ENCODE assay signal across 33 cellular contexts in genomic region chr10:122513053-122513452, GRCh38. TPM values are rescaled to one million over a fixed set of nuclear protein-coding genes. Genes with fewer than 3 reads are reported as not detected.
"Had no signal": no experiment of that assay in that cellular context is flagged by ENCODE, and none has a peak within 500 bp of the region (broad histone marks: within the 10 kb centered on the region; RNA-seq: fewer than 3 reads in every experiment).

No MANE protein-coding gene starts in this region.

- H3K27me3 ChIP-seq: adrenal gland, body of pancreas, esophagus muscularis mucosa, foreskin keratinocyte, gastrocnemius medialis, heart left ventricle had no signal

- H3K36me3 Mint-ChIP-seq: activated naive CD4-positive, alpha-beta T cell treated with anti-CD3 and anti-CD28 coated beads, Interleukin-2, amount 50 U/mL, for 24 hours; activated naive CD8-positive, alpha-beta T cell treated with anti-CD3 and anti-CD28 coated beads for 36 hours had no signal

- ATAC-seq: activated CD4-positive, CD25-positive, alpha-beta regulatory T cell treated with anti-CD3 and anti-CD28 coated beads, Interleukin-2, amount 50 U/mL, for 24 hours; activated naive CD8-positive, alpha-beta T cell treated with anti-CD3 and anti-CD28 coated beads, Interleukin-2, amount 50 U/mL, for 24 hours; activated T-cell treated with anti-CD3 and anti-CD28 coated beads, Interleukin-2, amount 50 U/mL, for 72 hours; body of pancreas; effector memory CD8-positive, alpha-beta T cell; foreskin keratinocyte; gastrocnemius medialis; heart left ventricle had no signal

- DNase-seq: activated B cell treated with CpG ODN at 0.5 μM for 24 hours; activated CD4-positive, alpha-beta T cell treated with anti-CD3 and anti-CD28 coated beads for 48 hours; activated CD4-positive, alpha-beta T cell treated with anti-CD3 and anti-CD28 coated beads, Interleukin-2, amount 50 U/mL, for 1 hour; activated CD4-positive, alpha-beta T cell treated with anti-CD3 and anti-CD28 coated beads, Interleukin-2, amount 50 U/mL, for 48 hours; activated CD8-positive, alpha-beta memory T cell treated with anti-CD3 and anti-CD28 coated beads, Interleukin-2, amount 50 U/mL, for 48 hours; activated effector memory CD4-positive, alpha-beta T cell treated with Interleukin-2 at 50 U/mL for 16 hours; activated naive CD4-positive, alpha-beta T cell treated with anti-CD3 and anti-CD28 coated beads for 36 hours; activated naive CD8-positive, alpha-beta T cell treated with anti-CD3 and anti-CD28 coated beads for 36 hours; activated naive CD8-positive, alpha-beta T cell treated with anti-CD3 and anti-CD28 coated beads, Interleukin-2, amount 50 U/mL, for 24 hours; activated T-cell treated with anti-CD3 and anti-CD28 coated beads for 4 hours; activated T-cell treated with anti-CD3 and anti-CD28 coated beads, Interleukin-2, amount 50 U/mL, for 24 hours; activated T-cell treated with anti-CD3 and anti-CD28 coated beads, Interleukin-2, amount 50 U/mL, for 72 hours; adrenal gland; amygdala; aorta; body of pancreas; caudate nucleus; cortex of kidney; dermis blood vessel endothelial cell; effector CD4-positive, alpha-beta T cell; effector memory CD8-positive, alpha-beta T cell; erythroblast; foreskin keratinocyte; gastrocnemius medialis; glutamatergic neuron; heart left ventricle; hypothalamus; T1000; WERI-Rb-1 had no signal

- H3K36me3 ChIP-seq: WERI-Rb-1 had no signal

- H3K27ac ChIP-seq: adrenal gland, body of pancreas, esophagus muscularis mucosa, foreskin keratinocyte, gastrocnemius medialis, heart left ventricle, WERI-Rb-1 had no signal

- H3K27me3 Mint-ChIP-seq: activated B cell treated with CpG ODN at 0.5 μM for 24 hours; activated naive CD4-positive, alpha-beta T cell treated with anti-CD3 and anti-CD28 coated beads, Interleukin-2, amount 50 U/mL, for 24 hours; activated T-cell treated with anti-CD3 and anti-CD28 coated beads, Interleukin-2, amount 50 U/mL, for 24 hours had no signal

- H3K27ac Mint-ChIP-seq: activated B cell treated with CpG ODN at 0.5 μM for 24 hours; activated naive CD4-positive, alpha-beta T cell treated with anti-CD3 and anti-CD28 coated beads for 36 hours; activated naive CD4-positive, alpha-beta T cell treated with anti-CD3 and anti-CD28 coated beads, Interleukin-2, amount 50 U/mL, for 24 hours; activated naive CD8-positive, alpha-beta T cell treated with anti-CD3 and anti-CD28 coated beads for 36 hours; activated naive CD8-positive, alpha-beta T cell treated with anti-CD3 and anti-CD28 coated beads, Interleukin-2, amount 50 U/mL, for 24 hours; activated T-cell treated with anti-CD3 and anti-CD28 coated beads, Interleukin-2, amount 50 U/mL, for 24 hours; activated T-cell treated with anti-CD3 and anti-CD28 coated beads, Interleukin-2, amount 50 U/mL, for 72 hours; effector memory CD8-positive, alpha-beta T cell; T-helper 2 cell treated with Interferon-gamma antibody and Interleukin-4, amounts not matched to agents 5 μg/mL and 100 μg/mL, for 36 hours had no signal

- H3K9me3 ChIP-seq: adrenal gland, body of pancreas, esophagus muscularis mucosa, gastrocnemius medialis, heart left ventricle had no signal

- H3K9me3 Mint-ChIP-seq: activated B cell treated with CpG ODN at 0.5 μM for 24 hours; activated naive CD4-positive, alpha-beta T cell treated with anti-CD3 and anti-CD28 coated beads for 36 hours; activated naive CD4-positive, alpha-beta T cell treated with anti-CD3 and anti-CD28 coated beads, Interleukin-2, amount 50 U/mL, for 24 hours; activated naive CD8-positive, alpha-beta T cell treated with anti-CD3 and anti-CD28 coated beads for 36 hours; activated naive CD8-positive, alpha-beta T cell treated with anti-CD3 and anti-CD28 coated beads, Interleukin-2, amount 50 U/mL, for 24 hours; activated T-cell treated with anti-CD3 and anti-CD28 coated beads, Interleukin-2, amount 50 U/mL, for 24 hours; activated T-cell treated with anti-CD3 and anti-CD28 coated beads, Interleukin-2, amount 50 U/mL, for 72 hours; effector memory CD8-positive, alpha-beta T cell; T-helper 2 cell treated with Interferon-gamma antibody and Interleukin-4, amounts not matched to agents 5 μg/mL and 100 μg/mL, for 36 hours had no signal

- H3K4me3 Mint-ChIP-seq: activated B cell treated with CpG ODN at 0.5 μM for 24 hours; activated naive CD4-positive, alpha-beta T cell treated with anti-CD3 and anti-CD28 coated beads for 36 hours; activated naive CD4-positive, alpha-beta T cell treated with anti-CD3 and anti-CD28 coated beads, Interleukin-2, amount 50 U/mL, for 24 hours; activated naive CD8-positive, alpha-beta T cell treated with anti-CD3 and anti-CD28 coated beads for 36 hours; activated naive CD8-positive, alpha-beta T cell treated with anti-CD3 and anti-CD28 coated beads, Interleukin-2, amount 50 U/mL, for 24 hours; activated T-cell treated with anti-CD3 and anti-CD28 coated beads, Interleukin-2, amount 50 U/mL, for 24 hours; activated T-cell treated with anti-CD3 and anti-CD28 coated beads, Interleukin-2, amount 50 U/mL, for 72 hours; effector memory CD8-positive, alpha-beta T cell; T-helper 2 cell treated with Interferon-gamma antibody and Interleukin-4, amounts not matched to agents 5 μg/mL and 100 μg/mL, for 36 hours had no signal

- H3K4me1 ChIP-seq: adrenal gland, body of pancreas, esophagus muscularis mucosa, gastrocnemius medialis had no signal

- H3K4me3 ChIP-seq: adrenal gland, body of pancreas, esophagus muscularis mucosa, gastrocnemius medialis, heart left ventricle had no signal

RNA-seq across cellular contexts. Expression of gene DMBT1, which starts 47.5 kb away (rescaled TPM):
- total RNA-seq: activated B cell treated with CpG ODN at 0.5 μM for 24 hours; activated naive CD4-positive, alpha-beta T cell treated with anti-CD3 and anti-CD28 coated beads for 36 hours; activated naive CD8-positive, alpha-beta T cell treated with anti-CD3 and anti-CD28 coated beads for 36 hours; activated T-cell treated with anti-CD3 and anti-CD28 coated beads, Interleukin-2, amount 50 U/mL, for 72 hours; dermis blood vessel endothelial cell had no signal

RNA-seq across cellular contexts. Expression of gene HTRA1, which starts 51.7 kb away (rescaled TPM):
- total RNA-seq: activated B cell treated with CpG ODN at 0.5 μM for 24 hours; activated naive CD4-positive, alpha-beta T cell treated with anti-CD3 and anti-CD28 coated beads for 36 hours; activated naive CD8-positive, alpha-beta T cell treated with anti-CD3 and anti-CD28 coated beads for 36 hours; activated T-cell treated with anti-CD3 and anti-CD28 coated beads, Interleukin-2, amount 50 U/mL, for 72 hours had no signal

RNA-seq across cellular contexts. Expression of gene ARMS2, which starts 58.6 kb away (rescaled TPM):
- total RNA-seq: activated B cell treated with CpG ODN at 0.5 μM for 24 hours; activated naive CD4-positive, alpha-beta T cell treated with anti-CD3 and anti-CD28 coated beads for 36 hours; activated naive CD8-positive, alpha-beta T cell treated with anti-CD3 and anti-CD28 coated beads for 36 hours; activated T-cell treated with anti-CD3 and anti-CD28 coated beads, Interleukin-2, amount 50 U/mL, for 72 hours; adrenal gland; aorta; body of pancreas; dermis blood vessel endothelial cell; foreskin keratinocyte; gastrocnemius medialis had no signal
- polyA plus RNA-seq: aorta, foreskin keratinocyte, heart left ventricle had no signal
